ENCODE assay signal across 9 cellular contexts in genomic region chr15:66388576-66388975, GRCh38. TPM values are rescaled to one million over a fixed set of nuclear protein-coding genes. Genes with fewer than 3 reads are reported as not detected.
A peak's percentile ranks its signal among the peaks of the same experiment; 100 is the strongest.
DNase-seq lines count a peak whose midpoint lies in the region; ATAC-seq and TF ChIP-seq lines count a peak whose summit lies in the region.
"Had no signal": no experiment of that assay in that cellular context is flagged by ENCODE, and none has a peak within 500 bp of the region (broad histone marks: within the 10 kb centered on the region; RNA-seq: fewer than 3 reads in every experiment).

No MANE protein-coding gene starts in this region.

- H3K27ac Mint-ChIP-seq in T-helper 1 cell treated with Interleukin-12 subunit alpha and Interleukin-12 subunit beta and Interleukin-4 antibody, amounts not matched to agents 30 μg/mL and 1 μg/mL, for 36 hours, result peak overlapping the region; percentile 87

- H3K27me3 ChIP-seq in Panc1 (ENCODE audit: control insufficient read depth, insufficient read depth, low read length), result no peaks in the 10 kb centered on the region
- H3K27me3 ChIP-seq in gastrocnemius medialis, result no peaks in the 10 kb centered on the region

- peak overlapping the region; percentile 89 for H3K4me3 Mint-ChIP-seq in T-helper 1 cell treated with Interleukin-12 subunit alpha and Interleukin-12 subunit beta and Interleukin-4 antibody, amounts not matched to agents 30 μg/mL and 1 μg/mL, for 36 hours

- peaks cover 27% of the 10 kb centered on the region for H3K36me3 Mint-ChIP-seq in T-helper 1 cell treated with Interleukin-12 subunit alpha and Interleukin-12 subunit beta and Interleukin-4 antibody, amounts not matched to agents 30 μg/mL and 1 μg/mL, for 36 hours (ENCODE audit: low read depth)

- H3K27me3 Mint-ChIP-seq in T-helper 1 cell treated with Interleukin-12 subunit alpha and Interleukin-12 subunit beta and Interleukin-4 antibody, amounts not matched to agents 30 μg/mL and 1 μg/mL, for 36 hours (ENCODE audit: low read depth), result no peaks in the 10 kb centered on the region

- H3K9me3 ChIP-seq in Panc1 (ENCODE audit: control insufficient read depth, insufficient read depth, low read depth, low read length), result no peaks in the 10 kb centered on the region
- H3K9me3 ChIP-seq in gastrocnemius medialis, result no peaks in the 10 kb centered on the region

- no peak for TF ChIP-seq POLR2A in gastrocnemius medialis (IDR thresholded peaks at IDR 0.05)

- CTCF ChIA-PET in Panc1 (lab: Charles Lee), result interaction anchor here (0.6 to 1.0 kb wide), 4 partner anchors 14 to 109 kb away, joined by 3 to 4 read pairs (median 4); no protein-coding TSS in a partner anchor

- no peak for ATAC-seq in Panc1
- no peak for ATAC-seq in gastrocnemius medialis
- no peak for ATAC-seq in GM21717 (IDR thresholded peaks at IDR 0.05; ENCODE audit: unreplicated experiment)

- H3K36me3 ChIP-seq in Panc1 (ENCODE audit: control insufficient read depth, insufficient read depth, low read length) (no peaks in the 10 kb centered on the region; the same call in 1 of the 2 replicates), gastrocnemius medialis (no peaks in the 10 kb centered on the region)

- H3K4me3 ChIP-seq in Panc1 (ENCODE audit: low read depth in 2 of 2, low read length in 2 of 2) (peak overlapping the region; percentile 76 to 82), epithelial cell of esophagus (ENCODE audit: low read length) (peak overlapping the region; percentile 81), gastrocnemius medialis (peak overlapping the region in 2 of 4 donors; percentile 80 to 81)

- H3K4me1 ChIP-seq in Panc1 (ENCODE audit: control insufficient read depth, insufficient read depth, low read length) (peaks cover 15% of the 10 kb centered on the region), gastrocnemius medialis (peaks cover 38 to 42% of the 10 kb centered on the region in 2 donors)

- no peak for TF ChIP-seq CTCF in Panc1 (IDR thresholded peaks at IDR 0.05)
- no peak for TF ChIP-seq CTCF in epithelial cell of esophagus (IDR thresholded peaks at IDR 0.05; ENCODE audit: insufficient read depth, low read depth, low read length, missing control alignments)
- no peak for TF ChIP-seq CTCF in gastrocnemius medialis (IDR thresholded peaks at IDR 0.05 in 4 of 5, conservative IDR thresholded peaks at IDR 0.05 in 1 of 5)

- H3K27ac ChIP-seq in Panc1 (ENCODE audit: low read length) (peak overlapping the region; percentile 65; the same call in 1 of the 2 replicates), gastrocnemius medialis (peak overlapping the region in 3 of 4 donors; percentile 48 to 96 (median 91))

- intact Hi-C loops in Panc1 (cut with micrococcal nuclease; ENCODE audit: unreplicated experiment) (loop anchor here (5.0 kb wide), 1 partner anchor 109 kb away; the partner anchor contains the start of gene SNAPC5), gastrocnemius medialis (cut with DNase I; ENCODE audit: low total_unique reads) (loop anchor here (10.0 kb wide), 1 partner anchor 316 kb away; the partner anchor contains the start of gene SMAD6)

- DNase-seq in T-helper 1 cell, result no peak
- DNase-seq in Panc1 (ENCODE audit: low read depth, low spot score), result no peak
- no peak for DNase-seq in epithelial cell of esophagus (ENCODE audit: low read depth)
- no peak for DNase-seq in gastrocnemius medialis
- DNase-seq in DMS153 (lab: John Stamatoyannopoulos, UW), result no peak
- DNase-seq in hypothalamus (lab: John Stamatoyannopoulos, UW), result no peak
- DNase-seq: NCI-H1436 had no signal

- peaks cover 60% of the 10 kb centered on the region for H3K4me1 Mint-ChIP-seq in T-helper 1 cell treated with Interleukin-12 subunit alpha and Interleukin-12 subunit beta and Interleukin-4 antibody, amounts not matched to agents 30 μg/mL and 1 μg/mL, for 36 hours (ENCODE audit: low read depth)

- no TSS peak for BruUV-seq in Panc1 (replicated peaks; lab: Mats Ljungman, UMichigan)

- in situ Hi-C loops in Panc1 (cut with HindIII; ENCODE audit: low pct_unique_long_range_greater_than_20kb, low sequenced_read_pairs) (no loop called here), gastrocnemius medialis (cut with MboI; ENCODE audit: low sequenced_read_pairs in 4 of 4) (loop anchor here (5.0 to 10.0 kb wide), 4 partner anchors 99 to 116 kb away; partner anchors contain the start of genes SNAPC5 (in 2 of the 4), RPL4 (in 1 of the 4) and ZWILCH (in 1 of the 4))

- no peaks in the 10 kb centered on the region for H3K9me3 Mint-ChIP-seq in T-helper 1 cell treated with Interleukin-12 subunit alpha and Interleukin-12 subunit beta and Interleukin-4 antibody, amounts not matched to agents 30 μg/mL and 1 μg/mL, for 36 hours

- POLR2A ChIA-PET in Panc1 (lab: Charles Lee), result interaction anchor here (1.4 kb wide), 1 partner anchor 30 kb away, joined by 4 read pairs; no protein-coding TSS in a partner anchor

RNA-seq across cellular contexts. Expression of gene MAP2K1, which starts 1.9 kb away (rescaled TPM):
- total RNA-seq in Panc1 (2021; ENCODE audit: unreplicated experiment), result 67.9 TPM
- 76.6 TPM for polyA plus RNA-seq in Panc1 (2012; ENCODE audit: insufficient read length)
- 100 to 1,000 TPM in 1 of 4 donors, 10 to 100 TPM in 3; 50.4 to 112 (median 69.5) TPM for total RNA-seq in gastrocnemius medialis

RNA-seq across cellular contexts. Expression of gene TIPIN, which starts 32.1 kb away (rescaled TPM):
- 19.7 TPM for total RNA-seq in Panc1 (2021; ENCODE audit: unreplicated experiment)
- polyA plus RNA-seq in Panc1 (2012; ENCODE audit: insufficient read length), result 9.9 TPM
- 1 to 10 TPM in 3 of 4 donors, under 1 TPM in 1; 0.66 to 6.0 (median 3.6) TPM for total RNA-seq in gastrocnemius medialis
